ENCODE assay signal across 8 cellular contexts in genomic region chr9:35732185-35733108, GRCh38.
DNase-seq lines count a peak whose midpoint lies in the region; ATAC-seq lines count a peak whose summit lies in the region.

TSS of gene CREB3 (plus strand) at chr9:35732666. CDS start at chr9:35732773, 107 bp downstream.
TSS of gene TLN1 (minus strand) at chr9:35732195. CDS start at chr9:35725694, 6,501 bp downstream.

- no peaks in the 10 kb centered on the region for H3K9me3 Mint-ChIP-seq in central memory CD8-positive, alpha-beta T cell

- H3K27me3 Mint-ChIP-seq in central memory CD8-positive, alpha-beta T cell, result no peaks in the 10 kb centered on the region

- H3K27ac Mint-ChIP-seq in central memory CD8-positive, alpha-beta T cell (ENCODE audit: low read depth), result peak within 1 kb of the TSS; percentile 73

- H3K4me3 Mint-ChIP-seq in central memory CD8-positive, alpha-beta T cell, result no peak within 1 kb of the TSS

- ATAC-seq in GM19035 (IDR thresholded peaks at IDR 0.05; ENCODE audit: unreplicated experiment) (peak; percentile 75), HG03354 (IDR thresholded peaks at IDR 0.05; ENCODE audit: poor library complexity, severe bottlenecking, unreplicated experiment) (peak; percentile 80)
- peak; percentile 93 for ATAC-seq in central memory CD8-positive, alpha-beta T cell (replicated peaks; ENCODE audit: extremely low read depth, poor library complexity, severe bottlenecking)

- DNase-seq in AG20443 (ENCODE audit: low spot score) (peak; percentile 95), NCI-H446 (lab: John Stamatoyannopoulos, UW) (peak; percentile 96 to 98), iris pigment epithelial cell (ENCODE audit: low read depth) (peak; percentile 100)
- peak; percentile 91 for DNase-seq in activated CD4-positive, CD25-positive, alpha-beta regulatory T cell treated with anti-CD3 and anti-CD28 coated beads, Interleukin-2, amount 50 U/mL, for 16 hours (ENCODE audit: low read depth, low spot score)
- DNase-seq in central memory CD8-positive, alpha-beta T cell (ENCODE audit: low spot score in 2 of 2), result peak; percentile 92 to 96
- peak; percentile 94 to 97 (median 94) for DNase-seq in stimulated activated CD4-positive, alpha-beta T cell treated with anti-CD3 and anti-CD28 coated beads, Interleukin-12 subunit alpha, Interleukin-12 subunit beta, amount 100 ng/mL, for 48 hours (ENCODE audit: low read depth in 2 of 3, low spot score in 1 of 3)

- H3K36me3 Mint-ChIP-seq in central memory CD8-positive, alpha-beta T cell (ENCODE audit: insufficient read depth), result peaks cover 12% of the 10 kb centered on the region

- H3K4me1 Mint-ChIP-seq in central memory CD8-positive, alpha-beta T cell, result peaks cover 29% of the 10 kb centered on the region

Comparison
In these comparisons a context has a peak if more than half of its experiments do, and no peak if none do; other contexts are left out.
1. Peak in every context shown above with its lines: DNase-seq and ATAC-seq.